In the genomic region with DNA sequence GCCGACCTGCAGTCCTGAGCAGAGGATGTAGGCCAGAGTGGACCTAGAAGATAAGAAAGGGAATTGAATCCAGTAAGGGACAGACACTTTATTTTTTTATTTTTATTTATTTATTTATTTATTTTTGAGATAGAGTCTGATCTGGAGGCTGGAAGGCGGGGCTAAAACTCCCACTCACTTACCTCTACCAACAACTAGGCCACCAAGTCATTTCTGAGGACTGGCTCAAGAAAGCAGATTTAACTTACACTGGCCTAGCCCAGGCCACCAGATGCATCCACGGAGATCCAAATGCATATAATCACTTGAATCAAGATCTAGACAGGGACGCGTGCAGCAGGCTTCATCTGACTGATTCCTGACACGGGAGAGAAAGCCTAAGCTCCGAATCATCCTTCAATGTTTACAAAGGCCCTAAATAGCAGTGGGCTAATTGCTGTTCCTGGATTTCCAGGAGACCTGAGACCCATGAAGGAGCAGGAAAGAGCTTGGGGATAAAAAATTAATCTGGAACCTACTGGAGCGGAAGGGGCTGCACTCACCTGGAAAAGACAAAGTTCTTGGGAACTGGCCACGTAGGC, we compare ENCODE assay signal across 21 cellular contexts. TPM values are rescaled to one million over a fixed set of nuclear protein-coding genes. Genes with fewer than 3 reads are reported as not detected.
DNase-seq lines count a peak whose midpoint lies in the region; ATAC-seq, FAIRE-seq and TF ChIP-seq lines count a peak whose summit lies in the region.
"Had no signal": no experiment of that assay in that cellular context is flagged by ENCODE, and none has a peak within 500 bp of the region (broad histone marks: within the 10 kb centered on the region; RNA-seq: fewer than 3 reads in every experiment).

No MANE protein-coding gene starts in this region.

- H2BK15ac ChIP-seq in H9 (ENCODE audit: low read depth, low read length) = no peak overlapping the region

- RAD21 ChIA-PET in GM12878 (lab: Charles Lee; ENCODE audit: unreplicated experiment) = no interaction called here

- no peak overlapping the region for H3K23ac ChIP-seq in H9 (ENCODE audit: insufficient read length, low read depth, low read length)

- POLR2A ChIA-PET in GM12878 (lab: Charles Lee) = no interaction called here

- H3K27me3 Mint-ChIP-seq in H9 (ENCODE audit: low read depth) = peaks cover 55% of the 10 kb centered on the region
- H3K27me3 Mint-ChIP-seq: activated CD4-positive, alpha-beta T cell treated with anti-CD3 and anti-CD28 coated beads, Interleukin-2, amount 10 ng/mL, durations not matched to agents 7 days and 5 days had no signal

- no peak overlapping the region for H3K4me3 ChIP-seq in GM12878
- peak overlapping the region; percentile 68 for H3K4me3 ChIP-seq in iPS-18a (ENCODE audit: low read length)
- no peak overlapping the region for H3K4me3 ChIP-seq in smooth muscle cell
- H3K4me3 ChIP-seq: adrenal gland had no signal

- no peak overlapping the region for H3T11ph ChIP-seq in H9 (ENCODE audit: low read length)

- H4K91ac ChIP-seq in H9 (ENCODE audit: insufficient read length, low read depth, low read length) = no peak overlapping the region

- no peak overlapping the region for H4K5ac ChIP-seq in H9 (ENCODE audit: insufficient read length, low read depth, low read length)

- no peak overlapping the region for H2AK5ac ChIP-seq in H9 (ENCODE audit: insufficient read length, low read length)

- no peak overlapping the region for H3K56ac ChIP-seq in H9 (ENCODE audit: insufficient read length, low read depth, low read length)

- no peak overlapping the region for H2BK120ac ChIP-seq in H9 (ENCODE audit: low read depth, low read length, poor library complexity, severe bottlenecking)

- H2BK12ac ChIP-seq in H9 (ENCODE audit: insufficient read length, low read depth, low read length) = no peak overlapping the region

- no peaks in the 10 kb centered on the region for H4K20me1 ChIP-seq in H9 (ENCODE audit: control insufficient read depth, insufficient read depth, insufficient read length)
- H4K20me1 ChIP-seq in GM12878 (ENCODE audit: control insufficient read depth, insufficient read depth) = no peaks in the 10 kb centered on the region
- peaks cover 2% of the 10 kb centered on the region for H4K20me1 ChIP-seq in smooth muscle cell (ENCODE audit: low read depth)

- H3F3A ChIP-seq in smooth muscle cell (ENCODE audit: low read depth) = peaks cover 4% of the 10 kb centered on the region

- H3K14ac ChIP-seq in H9 (ENCODE audit: insufficient read depth, low read length) = no peak overlapping the region

- no peak for TF ChIP-seq EP300 in GM12878 (IDR thresholded peaks at IDR 0.05; ENCODE audit: borderline replicate concordance in 1 of 2, control insufficient read depth in 1 of 2, low read depth in 2 of 2, low read length in 2 of 2)

- CTCF ChIA-PET in GM12878 (lab: Yijun Ruan, JAX) = interaction anchor here (2.3 kb wide), 1 partner anchor 10 kb away, joined by 9 read pairs; no protein-coding TSS in a partner anchor

- H3K4me2 ChIP-seq in H9 (ENCODE audit: insufficient read depth, insufficient read length, low read length) (peak overlapping the region; percentile 52), GM12878 (ENCODE audit: control insufficient read depth, insufficient read depth) (no peak overlapping the region), smooth muscle cell (peak overlapping the region; percentile 91)

- peaks cover 5 to 28% (median 11%) of the 10 kb centered on the region in 3 experiments; a peak in 6 of 7 replicates for H3K36me3 Mint-ChIP-seq in H9 (ENCODE audit: insufficient read depth in 1 of 3, low read depth in 3 of 3)

- TSS peak; percentile 27 for BruUV-seq in GM12878 (replicated peaks; lab: Mats Ljungman, UMichigan)

- no peak overlapping the region for H3K18ac ChIP-seq in H9 (ENCODE audit: insufficient read length, low read depth, low read length)

- in situ Hi-C loops in GM12878 (cut with MboI) = no loop called here

- no peak overlapping the region for H4K8ac ChIP-seq in H9 (replicated peaks; ENCODE audit: insufficient read length, low read depth, low read length)

- no peaks in the 10 kb centered on the region for H3K4me1 ChIP-seq in H9 (ENCODE audit: insufficient read depth, low read length)
- no peaks in the 10 kb centered on the region for H3K4me1 ChIP-seq in GM12878 (ENCODE audit: control insufficient read depth, insufficient read depth, low read length)
- H3K4me1 ChIP-seq in iPS-18a (ENCODE audit: control insufficient read depth, low read depth, low read length) = peaks cover 4% of the 10 kb centered on the region
- peaks cover 8% of the 10 kb centered on the region for H3K4me1 ChIP-seq in smooth muscle cell (ENCODE audit: low read depth)

- DNase-seq in H9 (no peak), GM12878 (ENCODE audit: low read depth, low spot score) (no peak), smooth muscle cell (lab: John Stamatoyannopoulos, UW; ENCODE audit: unreplicated experiment) (no peak), NCI-H1417 treated with DMSO at 0.1 percent for 48 hours (lab: John Stamatoyannopoulos, UW) (no peak)
- DNase-seq: activated CD4-positive, alpha-beta T cell treated with anti-CD3 and anti-CD28 coated beads, Interleukin-2, amount 10 ng/mL, durations not matched to agents 7 days and 5 days; activated CD8-positive, alpha-beta memory T cell treated with anti-CD3 and anti-CD28 coated beads, Interleukin-2, amount 50 U/mL, for 4 hours; activated effector memory CD4-positive, alpha-beta T cell treated with anti-CD3 and anti-CD28 coated beads, Interleukin-2, amount 50 U/mL, for 16 hours; adrenal gland; cerebellar nuclear complex; effector memory CD4-positive, alpha-beta T cell; hypothalamus; MM.1S; NCI-H1694; NCI-H345; nucleus accumbens; right cardiac atrium had no signal

- no peak overlapping the region for H2BK5ac ChIP-seq in H9 (ENCODE audit: insufficient read length, low read length)

- no peak for ATAC-seq in GM12878
- no peak for ATAC-seq in HG03565 (IDR thresholded peaks at IDR 0.05; ENCODE audit: unreplicated experiment)
- ATAC-seq in HG02571 (IDR thresholded peaks at IDR 0.05; ENCODE audit: unreplicated experiment) = no peak

- no peak overlapping the region for H3K4ac ChIP-seq in H9 (ENCODE audit: low read depth, low read length)

- H3K9me3 ChIP-seq in H9 (ENCODE audit: control insufficient read depth, low read depth, low read length) = no peaks in the 10 kb centered on the region
- H3K9me3 ChIP-seq in GM12878 (replicated peaks; ENCODE audit: control insufficient read depth, insufficient read depth, low read length) = no peaks in the 10 kb centered on the region
- no peaks in the 10 kb centered on the region for H3K9me3 ChIP-seq in iPS-18a (ENCODE audit: control insufficient read depth, low read depth, low read length)
- no peaks in the 10 kb centered on the region for H3K9me3 ChIP-seq in smooth muscle cell (replicated peaks; ENCODE audit: low read depth)
- H3K9me3 ChIP-seq: adrenal gland had no signal

- H3K27ac ChIP-seq in H9 (ENCODE audit: insufficient read length, low read depth, low read length) = no peak overlapping the region
- H3K27ac ChIP-seq in GM12878 (ENCODE audit: control insufficient read depth, insufficient read depth) = no peak overlapping the region
- H3K27ac ChIP-seq in iPS-18a (ENCODE audit: low read length) = no peak overlapping the region
- no peak overlapping the region for H3K27ac ChIP-seq in smooth muscle cell (ENCODE audit: low read depth)
- H3K27ac ChIP-seq: adrenal gland had no signal

- H3K9ac ChIP-seq in H9 (ENCODE audit: extremely low read depth, insufficient read length, low read length) (no peak overlapping the region), GM12878 (ENCODE audit: control insufficient read depth, insufficient read depth, low read length) (no peak overlapping the region), iPS-18a (ENCODE audit: low read length) (no peak overlapping the region), smooth muscle cell (ENCODE audit: low read depth) (no peak overlapping the region)

- H3K23me2 ChIP-seq in H9 (ENCODE audit: insufficient read length, low read depth, low read length, poor library complexity, severe bottlenecking) = peaks cover 8% of the 10 kb centered on the region

- H3K27ac Mint-ChIP-seq in H9 = no peak overlapping the region
- H3K27ac Mint-ChIP-seq: activated CD4-positive, alpha-beta T cell treated with anti-CD3 and anti-CD28 coated beads, Interleukin-2, amount 10 ng/mL, durations not matched to agents 7 days and 5 days had no signal

- H3K4me3 Mint-ChIP-seq in H9 = peak overlapping the region; percentile 16 to 74; a peak in 3 of 5 replicates
- H3K4me3 Mint-ChIP-seq: activated CD4-positive, alpha-beta T cell treated with anti-CD3 and anti-CD28 coated beads, Interleukin-2, amount 10 ng/mL, durations not matched to agents 7 days and 5 days had no signal

- H3K9me3 Mint-ChIP-seq in H9 = no peaks in the 10 kb centered on the region
- H3K9me3 Mint-ChIP-seq: activated CD4-positive, alpha-beta T cell treated with anti-CD3 and anti-CD28 coated beads, Interleukin-2, amount 10 ng/mL, durations not matched to agents 7 days and 5 days had no signal

- FAIRE-seq in GM12878 (lab: Jason Lieb, UNC) = no peak

- TF ChIP-seq CTCF in H9 (conservative IDR thresholded peaks at IDR 0.05) = no peak
- TF ChIP-seq CTCF in GM12878 (IDR thresholded peaks at IDR 0.05 in 2 of 3, conservative IDR thresholded peaks at IDR 0.05 in 1 of 3; ENCODE audit: control insufficient read depth in 2 of 3, extremely low read depth in 1 of 3, insufficient read depth in 1 of 3, low read depth in 3 of 3, low read length in 3 of 3) = no peak
- TF ChIP-seq CTCF in smooth muscle cell (IDR thresholded peaks at IDR 0.05; ENCODE audit: borderline replicate concordance, insufficient read depth, poor library complexity, severe bottlenecking) = no peak

- H2BK20ac ChIP-seq in H9 (ENCODE audit: low read depth, low read length, poor library complexity, severe bottlenecking) = no peak overlapping the region

- SMC1A ChIA-PET in GM12878 (lab: Charles Lee; ENCODE audit: uncharacterized antibody, unreplicated experiment) = no interaction called here

- no peak for TF ChIP-seq RAD21 in GM12878 (IDR thresholded peaks at IDR 0.05; ENCODE audit: insufficient read depth, low read depth, low read length)

- no CpG with 5 or more reads among the region's 9 CpGs for WGBS in H9 (ENCODE audit: extremely low coverage, insufficient read length, low lambda C conversion rate)
- WGBS in GM12878 (ENCODE audit: insufficient coverage, insufficient replicate concordance, low lambda C conversion rate, missing lambda C conversion rate) = 96% methylated on average over 9 of the region's 9 CpGs
- WGBS in smooth muscle cell (ENCODE audit: low lambda C conversion rate) = 65% methylated on average over 9 of the region's 9 CpGs

- no peak for TF ChIP-seq POLR2A in GM12878 (IDR thresholded peaks at IDR 0.05; ENCODE audit: low read depth, low read length)

- intact Hi-C loops in GM12878 (cut with micrococcal nuclease; ENCODE audit: unreplicated experiment) = no loop called here

- no peaks in the 10 kb centered on the region for H3K79me1 ChIP-seq in H9 (ENCODE audit: insufficient read depth, low read depth, low read length, poor library complexity, severe bottlenecking)

- H3K4me1 Mint-ChIP-seq in H9 = peaks cover 2 to 4% of the 10 kb centered on the region in 2 experiments; a peak in 3 of 4 replicates
- H3K4me1 Mint-ChIP-seq: activated CD4-positive, alpha-beta T cell treated with anti-CD3 and anti-CD28 coated beads, Interleukin-2, amount 10 ng/mL, durations not matched to agents 7 days and 5 days had no signal

- H3K36me3 ChIP-seq in GM12878 (ENCODE audit: control insufficient read depth in 2 of 2, insufficient read depth in 2 of 2, low read length in 1 of 2) (peaks cover 0 to 9% of the 10 kb centered on the region in 2 experiments; a peak in 2 of 4 replicates), iPS-18a (ENCODE audit: control insufficient read depth, low read depth, low read length) (no peaks in the 10 kb centered on the region), smooth muscle cell (ENCODE audit: low read depth) (no peaks in the 10 kb centered on the region)

- H3K79me2 ChIP-seq in H9 (ENCODE audit: insufficient read depth, low read length) (no peaks in the 10 kb centered on the region), GM12878 (ENCODE audit: control insufficient read depth, insufficient read depth, low read length) (no peaks in the 10 kb centered on the region), smooth muscle cell (ENCODE audit: low read depth) (no peaks in the 10 kb centered on the region)

- H3K27me3 ChIP-seq in H9 (ENCODE audit: insufficient read depth, low read length) (peaks cover 2% of the 10 kb centered on the region; the same call in 1 of the 2 replicates), GM12878 (replicated peaks in 1 of 2; ENCODE audit: control insufficient read depth in 2 of 2, insufficient read depth in 2 of 2, low read length in 1 of 2) (no peaks in the 10 kb centered on the region), iPS-18a (ENCODE audit: control insufficient read depth, insufficient read depth, low read length) (peaks cover 37% of the 10 kb centered on the region), smooth muscle cell (ENCODE audit: low read depth) (no peaks in the 10 kb centered on the region)
- H3K27me3 ChIP-seq: adrenal gland had no signal

- H2AFZ ChIP-seq in H9 (ENCODE audit: low read length) (no peak overlapping the region), GM12878 (ENCODE audit: control insufficient read depth, low read depth, low read length) (no peak overlapping the region), smooth muscle cell (ENCODE audit: low read depth) (no peak overlapping the region)

RNA-seq across cellular contexts. Expression of a gene that starts 1.1 kb away (rescaled TPM):
- 0.81 and 1.9 TPM in 2 replicates for total RNA-seq in H9 (2021)
- total RNA-seq in GM12878 (2013; cell fraction: nucleolus; rRNA removed) = not detected in 2 replicates
- not detected in 2 replicates for total RNA-seq in GM12878 (2014; rRNA removed)
- total RNA-seq in GM12878 (2014; rRNA removed; fragmentation: Illumina TruSeq; extraction: Trizol) = not detected in 2 replicates
- not detected in 2 replicates for total RNA-seq in GM12878 (2021)
- polyA plus RNA-seq in GM12878 (2011; ENCODE audit: low read depth) = not detected
- not detected in 2 replicates for polyA plus RNA-seq in GM12878 (2011; rRNA removed)
- polyA plus RNA-seq in GM12878 (2011; cell fraction: cytosol; rRNA removed) = not detected in 2 replicates
- 0.04 TPM in 1 of 2 replicates, not detected in the other for polyA plus RNA-seq in GM12878 (2011; cell fraction: nucleus; rRNA removed)
- 0.60 and 0.83 TPM in 2 replicates for polyA plus RNA-seq in GM12878 (2012)
- not detected in 2 replicates for polyA plus RNA-seq in GM12878 (2014; fragmentation: Illumina TruSeq; extraction: Trizol)
- polyA plus RNA-seq in GM12878 (2014; fragmentation: Nextera tagmentation; extraction: Ambion mirVana) = under 1 TPM; 0.23 to 0.51 TPM
- not detected in 2 replicates for polyA plus RNA-seq in GM12878 (2014; rRNA removed)
- polyA plus RNA-seq in GM12878 (2016; fragmentation: Nextera tagmentation; extraction: Ambion mirVana) = under 1 TPM; 0.64 to 0.82 TPM
- not detected in 2 replicates for polyA minus RNA-seq in GM12878 (2011; rRNA and poly(A)+ RNA removed)
- not detected in 2 replicates for polyA minus RNA-seq in GM12878 (2011; cell fraction: cytosol; rRNA and poly(A)+ RNA removed)
- polyA minus RNA-seq in GM12878 (2011; cell fraction: nucleus; rRNA and poly(A)+ RNA removed) = not detected in 2 replicates
- not detected in 2 replicates for total RNA-seq in smooth muscle cell
- 0.35 and 0.72 TPM in 2 replicates for polyA plus RNA-seq in smooth muscle cell
- total RNA-seq: activated CD4-positive, alpha-beta T cell treated with anti-CD3 and anti-CD28 coated beads, Interleukin-2, amount 10 ng/mL, durations not matched to agents 7 days and 5 days; fibroblast of villous mesenchyme; left lobe of liver had no signal

RNA-seq across cellular contexts. Expression of a gene that starts 17.7 kb away (rescaled TPM):
- total RNA-seq in H9 (2021) (161 and 167 TPM in 2 replicates), GM12878 (2014; rRNA removed) (247 and 253 TPM in 2 replicates), GM12878 (2014; rRNA removed; fragmentation: Illumina TruSeq; extraction: Trizol) (96.6 and 106 TPM in 2 replicates), GM12878 (2021) (171 and 175 TPM in 2 replicates), smooth muscle cell (350 and 356 TPM in 2 replicates)
- 33.2 and 42.6 TPM in 2 replicates for total RNA-seq in GM12878 (2013; cell fraction: nucleolus; rRNA removed)
- 208 TPM for polyA plus RNA-seq in GM12878 (2011; ENCODE audit: low read depth)
- polyA plus RNA-seq in GM12878 (2011; rRNA removed) (54.4 and 97.4 TPM in 2 replicates), GM12878 (2014; fragmentation: Illumina TruSeq; extraction: Trizol) (87.0 and 218 TPM in 2 replicates), GM12878 (2014; fragmentation: Nextera tagmentation; extraction: Ambion mirVana) (100 to 1,000 TPM; 108 to 150 TPM), GM12878 (2014; rRNA removed) (202 and 223 TPM in 2 replicates), GM12878 (2016; fragmentation: Nextera tagmentation; extraction: Ambion mirVana) (100 to 1,000 TPM; 342 to 345 TPM), smooth muscle cell (718 and 785 TPM in 2 replicates)
- polyA plus RNA-seq in GM12878 (2011; cell fraction: cytosol; rRNA removed) = 148 and 167 TPM in 2 replicates
- 104 and 128 TPM in 2 replicates for polyA plus RNA-seq in GM12878 (2011; cell fraction: nucleus; rRNA removed)
- 332 and 422 TPM in 2 replicates for polyA plus RNA-seq in GM12878 (2012)
- polyA minus RNA-seq in GM12878 (2011; rRNA and poly(A)+ RNA removed) = 43.1 and 73.6 TPM in 2 replicates
- 77.8 and 83.1 TPM in 2 replicates for polyA minus RNA-seq in GM12878 (2011; cell fraction: cytosol; rRNA and poly(A)+ RNA removed)
- 29.1 and 37.7 TPM in 2 replicates for polyA minus RNA-seq in GM12878 (2011; cell fraction: nucleus; rRNA and poly(A)+ RNA removed)

RNA-seq across cellular contexts. Expression of a gene that starts 28.1 kb away (rescaled TPM):
- total RNA-seq in H9 (2021) (3.3 and 4.9 TPM in 2 replicates), GM12878 (2014; rRNA removed) (0.06 and 0.22 TPM in 2 replicates), GM12878 (2014; rRNA removed; fragmentation: Illumina TruSeq; extraction: Trizol) (0.09 and 0.18 TPM in 2 replicates), GM12878 (2021) (0.56 and 0.85 TPM in 2 replicates), smooth muscle cell (0.45 TPM in 1 of 2 replicates, not detected in the other)
- 1.1 and 2.2 TPM in 2 replicates for total RNA-seq in GM12878 (2013; cell fraction: nucleolus; rRNA removed)
- 0.18 TPM for polyA plus RNA-seq in GM12878 (2011; ENCODE audit: low read depth)
- polyA plus RNA-seq in GM12878 (2011; rRNA removed) (0.10 and 0.12 TPM in 2 replicates), GM12878 (2014; fragmentation: Illumina TruSeq; extraction: Trizol) (0.05 and 0.15 TPM in 2 replicates), GM12878 (2014; fragmentation: Nextera tagmentation; extraction: Ambion mirVana) (under 1 TPM; 0.09 to 0.11 TPM), GM12878 (2014; rRNA removed) (0.08 and 0.14 TPM in 2 replicates), GM12878 (2016; fragmentation: Nextera tagmentation; extraction: Ambion mirVana) (under 1 TPM in 1 of 2 experiments, not detected in 1; 0.32 TPM), smooth muscle cell (not detected in 2 replicates)
- 0.15 and 0.27 TPM in 2 replicates for polyA plus RNA-seq in GM12878 (2011; cell fraction: cytosol; rRNA removed)
- 0.66 and 0.73 TPM in 2 replicates for polyA plus RNA-seq in GM12878 (2011; cell fraction: nucleus; rRNA removed)
- 0.13 and 0.20 TPM in 2 replicates for polyA plus RNA-seq in GM12878 (2012)
- 0.26 and 0.29 TPM in 2 replicates for polyA minus RNA-seq in GM12878 (2011; rRNA and poly(A)+ RNA removed)
- 2.1 TPM in 1 of 2 replicates, not detected in the other for polyA minus RNA-seq in GM12878 (2011; cell fraction: cytosol; rRNA and poly(A)+ RNA removed)
- 0.85 TPM in 1 of 2 replicates, not detected in the other for polyA minus RNA-seq in GM12878 (2011; cell fraction: nucleus; rRNA and poly(A)+ RNA removed)
- total RNA-seq: fibroblast of villous mesenchyme had no signal

RNA-seq across cellular contexts. Expression of a gene that starts 41.1 kb away (rescaled TPM):
- total RNA-seq in H9 (2021) (6.1 and 6.8 TPM in 2 replicates), GM12878 (2014; rRNA removed) (2.6 and 2.7 TPM in 2 replicates), GM12878 (2014; rRNA removed; fragmentation: Illumina TruSeq; extraction: Trizol) (2.1 and 2.3 TPM in 2 replicates), GM12878 (2021) (11.9 and 12.1 TPM in 2 replicates), smooth muscle cell (2.0 and 2.7 TPM in 2 replicates)
- 3.6 and 4.1 TPM in 2 replicates for total RNA-seq in GM12878 (2013; cell fraction: nucleolus; rRNA removed)
- polyA plus RNA-seq in GM12878 (2011; ENCODE audit: low read depth) = 2.4 TPM
- polyA plus RNA-seq in GM12878 (2011; rRNA removed) (0.81 and 1.7 TPM in 2 replicates), GM12878 (2014; fragmentation: Illumina TruSeq; extraction: Trizol) (2.9 and 4.0 TPM in 2 replicates), GM12878 (2014; fragmentation: Nextera tagmentation; extraction: Ambion mirVana) (under 1 TPM; 0.34 to 0.46 TPM), GM12878 (2014; rRNA removed) (5.6 TPM in 2 replicates), GM12878 (2016; fragmentation: Nextera tagmentation; extraction: Ambion mirVana) (1 to 10 TPM; 5.9 to 6.8 TPM), smooth muscle cell (3.5 TPM in 2 replicates)
- 2.1 and 2.3 TPM in 2 replicates for polyA plus RNA-seq in GM12878 (2011; cell fraction: cytosol; rRNA removed)
- 5.8 and 6.6 TPM in 2 replicates for polyA plus RNA-seq in GM12878 (2011; cell fraction: nucleus; rRNA removed)
- 4.4 and 5.2 TPM in 2 replicates for polyA plus RNA-seq in GM12878 (2012)
- 3.7 and 5.4 TPM in 2 replicates for polyA minus RNA-seq in GM12878 (2011; rRNA and poly(A)+ RNA removed)
- 0.83 and 3.5 TPM in 2 replicates for polyA minus RNA-seq in GM12878 (2011; cell fraction: cytosol; rRNA and poly(A)+ RNA removed)
- polyA minus RNA-seq in GM12878 (2011; cell fraction: nucleus; rRNA and poly(A)+ RNA removed) = 5.6 and 9.0 TPM in 2 replicates

RNA-seq across cellular contexts. Expression of a gene that starts 49.1 kb away (rescaled TPM):
- total RNA-seq in H9 (2021) (0.13 TPM in 1 of 2 replicates, not detected in the other), GM12878 (2014; rRNA removed) (1.1 and 1.8 TPM in 2 replicates), GM12878 (2014; rRNA removed; fragmentation: Illumina TruSeq; extraction: Trizol) (0.28 and 0.72 TPM in 2 replicates), GM12878 (2021) (2.0 and 2.7 TPM in 2 replicates), smooth muscle cell (0.36 TPM in 1 of 2 replicates, not detected in the other)
- total RNA-seq in GM12878 (2013; cell fraction: nucleolus; rRNA removed) = 3.5 and 3.7 TPM in 2 replicates
- 0.18 TPM for polyA plus RNA-seq in GM12878 (2011; ENCODE audit: low read depth)
- polyA plus RNA-seq in GM12878 (2011; rRNA removed) (0.11 TPM in 1 of 2 replicates, not detected in the other), GM12878 (2014; fragmentation: Illumina TruSeq; extraction: Trizol) (0.15 TPM in 1 of 2 replicates, not detected in the other), GM12878 (2014; fragmentation: Nextera tagmentation; extraction: Ambion mirVana) (under 1 TPM; 0.24 to 0.35 TPM), GM12878 (2014; rRNA removed) (1.5 and 1.6 TPM in 2 replicates), GM12878 (2016; fragmentation: Nextera tagmentation; extraction: Ambion mirVana) (1 to 10 TPM in 1 of 2 experiments, under 1 TPM in 1; 0.97 to 1.1 TPM), smooth muscle cell (0.65 and 0.80 TPM in 2 replicates)
- polyA plus RNA-seq in GM12878 (2011; cell fraction: cytosol; rRNA removed) = 0.13 and 0.15 TPM in 2 replicates
- 1.1 TPM in 2 replicates for polyA plus RNA-seq in GM12878 (2011; cell fraction: nucleus; rRNA removed)
- 1.2 TPM in 2 replicates for polyA plus RNA-seq in GM12878 (2012)
- polyA minus RNA-seq in GM12878 (2011; rRNA and poly(A)+ RNA removed) = not detected in 2 replicates
- not detected in 2 replicates for polyA minus RNA-seq in GM12878 (2011; cell fraction: cytosol; rRNA and poly(A)+ RNA removed)
- polyA minus RNA-seq in GM12878 (2011; cell fraction: nucleus; rRNA and poly(A)+ RNA removed) = 0.24 and 1.2 TPM in 2 replicates
- total RNA-seq: activated CD4-positive, alpha-beta T cell treated with anti-CD3 and anti-CD28 coated beads, Interleukin-2, amount 10 ng/mL, durations not matched to agents 7 days and 5 days; fibroblast of villous mesenchyme had no signal
